In the genomic region with DNA sequence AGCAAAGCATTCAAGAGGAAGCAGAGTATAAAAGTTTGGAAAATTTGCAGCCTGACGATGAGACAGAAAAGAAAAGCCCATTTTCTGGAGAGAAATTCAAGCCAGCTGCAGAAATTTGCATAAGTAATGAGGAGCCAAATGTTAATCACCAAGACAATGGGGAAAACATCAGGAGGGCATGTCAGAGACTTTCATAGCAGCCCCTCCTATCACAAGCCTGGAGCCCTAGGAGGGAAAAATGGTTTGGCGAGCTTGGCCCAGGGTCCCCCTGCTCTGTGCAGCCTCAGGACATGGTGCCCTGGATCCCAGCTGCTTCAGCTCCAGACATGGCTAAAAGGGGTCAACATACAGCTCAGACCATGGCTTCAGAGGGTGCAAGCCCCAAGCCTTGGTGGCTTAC, we compare ENCODE assay signal across 11 cellular contexts. TPM values are rescaled to one million over a fixed set of nuclear protein-coding genes. Genes with fewer than 3 reads are reported as not detected.
"Had no signal": no experiment of that assay in that cellular context is flagged by ENCODE, and none has a peak within 500 bp of the region (broad histone marks: within the 10 kb centered on the region; RNA-seq: fewer than 3 reads in every experiment).

No MANE protein-coding gene starts in this region.

RNA-seq across cellular contexts. Expression of a gene that starts 31.0 kb away (rescaled TPM):
- total RNA-seq: hepatocyte; lower leg skin; mucosa of gallbladder; naive thymus-derived CD8-positive, alpha-beta T cell; osteocyte; posterior vena cava; psoas muscle; suprapubic skin; thoracic aorta; urinary bladder; vagina had no signal

RNA-seq across cellular contexts. Expression of a gene that starts 31.1 kb away (rescaled TPM):
- total RNA-seq: lower leg skin; naive thymus-derived CD8-positive, alpha-beta T cell; osteocyte had no signal
